In genomic region chr16:46736695-46737094, GRCh38 we compare ENCODE assay signal across 1 cellular context.
TF ChIP-seq lines count a peak whose summit lies in the region.

No MANE protein-coding gene starts in this region.

TF ChIP-seq in IMR-90, 13 proteins besides CTCF, POLR2A, EP300 and RAD21:
- TF ChIP-seq RCOR1 (IDR thresholded peaks at IDR 0.05; ENCODE audit: insufficient replicate concordance, low read length) (no peak), CEBPB (IDR thresholded peaks at IDR 0.05; ENCODE audit: low read depth, low read length) (no peak), BHLHE40 (IDR thresholded peaks at IDR 0.05; ENCODE audit: low read depth, low read length) (no peak), MAZ (IDR thresholded peaks at IDR 0.05; ENCODE audit: borderline replicate concordance, low read depth, low read length) (no peak), MAFK (IDR thresholded peaks at IDR 0.05; ENCODE audit: low read depth, low read length) (no peak), ELK1 (IDR thresholded peaks at IDR 0.05; ENCODE audit: borderline replicate concordance, low read depth, low read length) (no peak), FOS (IDR thresholded peaks at IDR 0.05; ENCODE audit: low read depth, low read length) (no peak), RFX5 (IDR thresholded peaks at IDR 0.05; ENCODE audit: low read depth, low read length) (no peak), CHD1 (IDR thresholded peaks at IDR 0.05; ENCODE audit: low read depth, low read length) (no peak), SMC3 (IDR thresholded peaks at IDR 0.05; ENCODE audit: low read depth, low read length) (no peak), MXI1 (IDR thresholded peaks at IDR 0.05; ENCODE audit: borderline replicate concordance, low read depth, low read length) (no peak), NFE2L2 (IDR thresholded peaks at IDR 0.05; ENCODE audit: low read depth, low read length) (no peak)
- TF ChIP-seq, protein P1, sequence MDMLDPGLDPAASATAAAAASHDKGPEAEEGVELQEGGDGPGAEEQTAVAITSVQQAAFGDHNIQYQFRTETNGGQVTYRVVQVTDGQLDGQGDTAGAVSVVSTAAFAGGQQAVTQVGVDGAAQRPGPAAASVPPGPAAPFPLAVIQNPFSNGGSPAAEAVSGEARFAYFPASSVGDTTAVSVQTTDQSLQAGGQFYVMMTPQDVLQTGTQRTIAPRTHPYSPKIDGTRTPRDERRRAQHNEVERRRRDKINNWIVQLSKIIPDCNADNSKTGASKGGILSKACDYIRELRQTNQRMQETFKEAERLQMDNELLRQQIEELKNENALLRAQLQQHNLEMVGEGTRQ (IDR thresholded peaks at IDR 0.05; ENCODE audit: low read depth, low read length): no peak
